17 cellular contexts compared by ENCODE assay signal in the genomic region with DNA sequence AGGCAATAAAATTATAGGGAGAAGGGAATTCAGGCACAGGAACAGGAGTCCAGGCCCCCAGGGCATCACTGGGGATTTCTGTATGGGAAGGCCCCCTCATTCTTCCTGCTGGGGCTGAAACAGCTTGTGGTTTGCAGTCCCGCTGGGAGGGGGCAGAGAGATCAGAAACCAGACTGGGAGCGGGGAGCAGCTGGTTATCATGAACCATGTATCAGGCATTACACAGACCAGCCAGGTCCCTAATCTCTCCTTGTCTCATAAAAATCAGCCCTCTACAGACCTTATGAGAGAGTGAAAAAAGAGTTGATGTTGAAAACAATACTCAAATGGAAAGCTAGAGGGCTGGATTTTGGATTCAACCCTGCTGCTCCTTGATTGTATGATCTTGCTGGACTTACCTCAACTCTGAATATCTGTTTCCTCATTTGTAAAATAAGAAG.
DNase-seq lines count a peak whose midpoint lies in the region; ATAC-seq and TF ChIP-seq lines count a peak whose summit lies in the region.
"Had no signal": no experiment of that assay in that cellular context is flagged by ENCODE, and none has a peak within 500 bp of the region (broad histone marks: within the 10 kb centered on the region; RNA-seq: fewer than 3 reads in every experiment).

No MANE protein-coding gene starts in this region.

- no peaks in the 10 kb centered on the region for H3K4me1 Mint-ChIP-seq in type B pancreatic cell (ENCODE audit: unreplicated experiment)
- H3K4me1 Mint-ChIP-seq: activated naive CD8-positive, alpha-beta T cell treated with anti-CD3 and anti-CD28 coated beads, Interleukin-2, amount 50 U/mL, for 24 hours; naive thymus-derived CD4-positive, alpha-beta T cell had no signal

- H3K27me3 ChIP-seq in SJCRH30, result no peaks in the 10 kb centered on the region
- no peaks in the 10 kb centered on the region for H3K27me3 ChIP-seq in GM23248 (replicated peaks; ENCODE audit: insufficient read depth)
- H3K27me3 ChIP-seq: thyroid gland had no signal

- WGBS in GM23248 (ENCODE audit: low coverage in 1 of 2, low lambda C conversion rate in 2 of 2, missing lambda C conversion rate in 2 of 2), 2 experiments, result 97% methylated on average over 2 of the region's 2 CpGs

- no peak overlapping the region for H3K4me3 Mint-ChIP-seq in type B pancreatic cell
- H3K4me3 Mint-ChIP-seq: activated naive CD8-positive, alpha-beta T cell treated with anti-CD3 and anti-CD28 coated beads, Interleukin-2, amount 50 U/mL, for 24 hours; naive thymus-derived CD4-positive, alpha-beta T cell had no signal

- no peaks in the 10 kb centered on the region for H3K27me3 Mint-ChIP-seq in type B pancreatic cell

- H3K4me2 ChIP-seq in GM23248 (ENCODE audit: unreplicated experiment), result no peak overlapping the region

- H3K9me3 ChIP-seq in SJCRH30 (replicated peaks), result peaks cover 9% of the 10 kb centered on the region
- no peaks in the 10 kb centered on the region for H3K9me3 ChIP-seq in GM23248 (ENCODE audit: low read depth)
- H3K9me3 ChIP-seq: thyroid gland had no signal

- no peaks in the 10 kb centered on the region for H3K79me2 ChIP-seq in GM23248 (ENCODE audit: insufficient read depth)

- peaks cover 8% of the 10 kb centered on the region for H3K36me3 Mint-ChIP-seq in type B pancreatic cell

- H2AFZ ChIP-seq in GM23248, result no peak overlapping the region

- in situ Hi-C loops in GM23248 (cut with MboI), result no loop called here

- H3K4me1 ChIP-seq in SJCRH30 (peaks cover 17% of the 10 kb centered on the region), GM23248 (ENCODE audit: insufficient read depth) (peaks cover 25% of the 10 kb centered on the region)

- no peaks in the 10 kb centered on the region for H4K20me1 ChIP-seq in GM23248 (ENCODE audit: insufficient read depth)

- H3K27ac Mint-ChIP-seq in type B pancreatic cell, result no peak overlapping the region
- H3K27ac Mint-ChIP-seq: activated naive CD8-positive, alpha-beta T cell treated with anti-CD3 and anti-CD28 coated beads, Interleukin-2, amount 50 U/mL, for 24 hours; naive thymus-derived CD4-positive, alpha-beta T cell had no signal

- no peak for ATAC-seq in HG03097 (IDR thresholded peaks at IDR 0.05; ENCODE audit: low FRiP score, unreplicated experiment)
- ATAC-seq: activated naive CD8-positive, alpha-beta T cell treated with anti-CD3 and anti-CD28 coated beads, Interleukin-2, amount 50 U/mL, for 24 hours; left colon; naive thymus-derived CD4-positive, alpha-beta T cell had no signal

- peaks cover 11% of the 10 kb centered on the region for H3F3A ChIP-seq in GM23248 (ENCODE audit: insufficient read depth)

- no peak overlapping the region for H3K9ac ChIP-seq in GM23248

- no peaks in the 10 kb centered on the region for H3K9me2 ChIP-seq in GM23248 (ENCODE audit: insufficient read depth)

- H3K27ac ChIP-seq in SJCRH30 (peak overlapping the region; percentile 33), GM23248 (no peak overlapping the region)
- H3K27ac ChIP-seq: thyroid gland had no signal

- peaks cover 10% of the 10 kb centered on the region for H3K9me3 Mint-ChIP-seq in type B pancreatic cell
- H3K9me3 Mint-ChIP-seq: activated naive CD8-positive, alpha-beta T cell treated with anti-CD3 and anti-CD28 coated beads, Interleukin-2, amount 50 U/mL, for 24 hours had no signal

- H3K36me3 ChIP-seq in SJCRH30 (no peaks in the 10 kb centered on the region), GM23248 (ENCODE audit: low read depth) (no peaks in the 10 kb centered on the region)
- H3K36me3 ChIP-seq: thyroid gland had no signal

- DNase-seq in NCI-H2227 (lab: John Stamatoyannopoulos, UW; ENCODE audit: unreplicated experiment), result peak; percentile 8
- no peak for DNase-seq in NCI-H2227 treated with DMSO at 0.1 percent for 48 hours (lab: John Stamatoyannopoulos, UW)
- DNase-seq in SJCRH30, result peak; percentile 92 to 96
- DNase-seq in fibroblast of the aortic adventitia (ENCODE audit: low read depth), result no peak
- DNase-seq in type B pancreatic cell (ENCODE audit: extremely low spot score, unreplicated experiment), result no peak
- no peak for DNase-seq in HuH-7 (ENCODE audit: low spot score)
- no peak for DNase-seq in GM23248
- DNase-seq: activated CD8-positive, alpha-beta memory T cell treated with anti-CD3 and anti-CD28 coated beads, Interleukin-2, amount 50 U/mL, for 4 hours; activated naive CD8-positive, alpha-beta T cell treated with anti-CD3 and anti-CD28 coated beads, Interleukin-2, amount 50 U/mL, for 24 hours; Calu3; left colon; naive thymus-derived CD4-positive, alpha-beta T cell; NCI-H1417; NCI-H526; SHP77 treated with DMSO at 0.1 percent for 48 hours; thyroid gland had no signal

- no peak overlapping the region for H3K4me3 ChIP-seq in SJCRH30
- no peak overlapping the region for H3K4me3 ChIP-seq in fibroblast of the aortic adventitia (ENCODE audit: low read depth, low read length)
- no peak overlapping the region for H3K4me3 ChIP-seq in GM23248
- H3K4me3 ChIP-seq: thyroid gland had no signal

- TF ChIP-seq CTCF in fibroblast of the aortic adventitia (IDR thresholded peaks at IDR 0.05; ENCODE audit: insufficient read depth, low read length) (peak; percentile 25), type B pancreatic cell (conservative IDR thresholded peaks at IDR 0.05) (peak; percentile 29)

Comparison
In these comparisons a context has a peak if more than half of its experiments do, and no peak if none do; other contexts are left out.
1. DNase-seq: peak in NCI-H2227 (single experiment) and SJCRH30 (2 of 2); none in NCI-H2227 treated with DMSO at 0.1 percent for 48 hours (single experiment), fibroblast of the aortic adventitia (single experiment), type B pancreatic cell (single experiment), HuH-7 (single experiment) and GM23248 (single experiment).